8 cellular contexts compared by ENCODE assay signal in genomic region chr16:30950516-30951073, GRCh38. TPM values are rescaled to one million over a fixed set of nuclear protein-coding genes. Genes with fewer than 3 reads are reported as not detected.
DNase-seq lines count a peak whose midpoint lies in the region; ATAC-seq, FAIRE-seq and TF ChIP-seq lines count a peak whose summit lies in the region.

No MANE protein-coding gene starts in this region.

- peak overlapping the region; percentile 78 for H3K27ac Mint-ChIP-seq in progenitor cell of endocrine pancreas

- H4K20me1 ChIP-seq in DND-41 (ENCODE audit: insufficient read depth, low read length) = no peaks in the 10 kb centered on the region

- no peak overlapping the region for H2AFZ ChIP-seq in DND-41 (ENCODE audit: low read depth, low read length)

- H3K4me2 ChIP-seq in DND-41 (ENCODE audit: insufficient read depth, low read length) = no peak overlapping the region

- H3K4me3 Mint-ChIP-seq in progenitor cell of endocrine pancreas (ENCODE audit: low read depth) = peak overlapping the region; percentile 78

- no peaks in the 10 kb centered on the region for H3K9me3 Mint-ChIP-seq in progenitor cell of endocrine pancreas (ENCODE audit: low read depth)

- ATAC-seq in DND-41 (ENCODE audit: insufficient read depth, low read depth) = no peak; the same call in 2 of the 3 replicates

- peaks cover 3% of the 10 kb centered on the region for H3K36me3 Mint-ChIP-seq in progenitor cell of endocrine pancreas (ENCODE audit: insufficient read depth)

- no peak for TF ChIP-seq CTCF in DND-41 (IDR thresholded peaks at IDR 0.05; ENCODE audit: borderline replicate concordance, extremely low read depth, low read length, poor library complexity, severe bottlenecking)
- TF ChIP-seq CTCF in Peyer's patch (IDR thresholded peaks at IDR 0.05) = no peak
- TF ChIP-seq CTCF in epithelial cell of proximal tubule (conservative IDR thresholded peaks at IDR 0.05; ENCODE audit: low read depth, low read length) = no peak
- no peak for TF ChIP-seq CTCF in progenitor cell of endocrine pancreas (IDR thresholded peaks at IDR 0.05; ENCODE audit: unreplicated experiment)

- H3K27ac ChIP-seq in DND-41 (ENCODE audit: low read length) (peak overlapping the region; percentile 70), Peyer's patch (peak overlapping the region; percentile 71 to 98 (median 93))

- H3K9me3 ChIP-seq in DND-41 (ENCODE audit: insufficient read depth, low read length, severe bottlenecking) = no peaks in the 10 kb centered on the region
- H3K9me3 ChIP-seq in Peyer's patch = no peaks in the 10 kb centered on the region

- H3K4me3 ChIP-seq in DND-41 (ENCODE audit: low read depth in 1 of 2, low read length in 2 of 2) (no peak overlapping the region), Peyer's patch (peak overlapping the region; percentile 58 to 98 (median 96)), epithelial cell of proximal tubule (ENCODE audit: low read depth, low read length) (peak overlapping the region; percentile 95)

- H3K9ac ChIP-seq in DND-41 (ENCODE audit: low read depth, low read length) = no peak overlapping the region

- no peaks in the 10 kb centered on the region for H3K79me2 ChIP-seq in DND-41 (ENCODE audit: insufficient read depth, low read length)

- DNase-seq in DND-41 (no peak), Peyer's patch (no peak), epithelial cell of proximal tubule (ENCODE audit: low read depth) (no peak), progenitor cell of endocrine pancreas (ENCODE audit: low spot score, unreplicated experiment) (no peak), NCI-H1092 treated with DMSO at 0.1 percent for 48 hours (lab: John Stamatoyannopoulos, UW) (no peak), frontal cortex (ENCODE audit: low spot score in 2 of 2) (no peak), CD1c-positive myeloid dendritic cell (ENCODE audit: extremely low spot score) (no peak)
- no peak for DNase-seq in activated CD4-positive, alpha-beta T cell treated with anti-CD3 and anti-CD28 coated beads for 48 hours

- no peaks in the 10 kb centered on the region for H3K27me3 ChIP-seq in DND-41 (ENCODE audit: insufficient read depth, low read length, poor library complexity)
- H3K27me3 ChIP-seq in Peyer's patch = no peaks in the 10 kb centered on the region

- peaks cover 16% of the 10 kb centered on the region for H3K4me1 Mint-ChIP-seq in progenitor cell of endocrine pancreas (ENCODE audit: low read depth)

- H3K4me1 ChIP-seq in DND-41 (ENCODE audit: insufficient read depth, low read length) = peaks cover 18% of the 10 kb centered on the region
- peaks cover 2 to 37% (median 7%) of the 10 kb centered on the region in 4 donors for H3K4me1 ChIP-seq in Peyer's patch

- no peak for TF ChIP-seq POLR2A in Peyer's patch (IDR thresholded peaks at IDR 0.05)

- H3K27me3 Mint-ChIP-seq in progenitor cell of endocrine pancreas = no peaks in the 10 kb centered on the region

- H3K36me3 ChIP-seq in DND-41 (ENCODE audit: insufficient read depth, low read length) = peaks cover 25% of the 10 kb centered on the region
- H3K36me3 ChIP-seq in Peyer's patch = no peaks in the 10 kb centered on the region

- no peak for FAIRE-seq in frontal cortex (lab: Jason Lieb, UNC)

RNA-seq across cellular contexts. Expression of gene ORAI3, which starts 1.7 kb away (rescaled TPM):
- total RNA-seq in Peyer's patch = 10 to 100 TPM; 10.7 to 25.0 (median 20.3) TPM
- total RNA-seq in epithelial cell of proximal tubule = 10.4 and 37.6 TPM in 2 replicates
- total RNA-seq in progenitor cell of endocrine pancreas = 19.1 and 19.5 TPM in 2 replicates
- 4.1 TPM for total RNA-seq in frontal cortex

RNA-seq across cellular contexts. Expression of gene SETD1A, which starts 7.0 kb away (rescaled TPM):
- total RNA-seq in Peyer's patch (10 to 100 TPM in 3 of 4 donors, 1 to 10 TPM in 1; 10.0 to 22.0 (median 16.5) TPM), epithelial cell of proximal tubule (4.7 and 5.5 TPM in 2 replicates), progenitor cell of endocrine pancreas (25.4 and 27.7 TPM in 2 replicates), frontal cortex (1.6 TPM)

RNA-seq across cellular contexts. Expression of gene FBXL19, which starts 27.2 kb away (rescaled TPM):
- total RNA-seq in Peyer's patch (10 to 100 TPM; 25.0 to 51.2 (median 47.9) TPM), epithelial cell of proximal tubule (35.6 and 65.3 TPM in 2 replicates), progenitor cell of endocrine pancreas (65.6 and 66.8 TPM in 2 replicates), frontal cortex (66.4 TPM)

RNA-seq across cellular contexts. Expression of gene HSD3B7, which starts 34.4 kb away (rescaled TPM):
- 10 to 100 TPM; 38.8 to 59.1 (median 52.2) TPM for total RNA-seq in Peyer's patch
- 22.9 and 24.2 TPM in 2 replicates for total RNA-seq in epithelial cell of proximal tubule
- 4.6 and 5.5 TPM in 2 replicates for total RNA-seq in progenitor cell of endocrine pancreas
- 2.0 TPM for total RNA-seq in frontal cortex

RNA-seq across cellular contexts. Expression of gene CTF1, which starts 54.2 kb away (rescaled TPM):
- total RNA-seq in Peyer's patch = 1 to 10 TPM in 1 of 4 donors, not detected in 3; 1.2 TPM
- total RNA-seq in epithelial cell of proximal tubule = 0.87 and 4.3 TPM in 2 replicates
- total RNA-seq in progenitor cell of endocrine pancreas = 4.5 and 5.1 TPM in 2 replicates
- total RNA-seq in frontal cortex = 0.41 TPM

Comparison
In these comparisons a context has a peak if more than half of its experiments do, and no peak if none do; other contexts are left out.
1. H3K4me3 ChIP-seq: peak in Peyer's patch (4 of 4) and epithelial cell of proximal tubule (single experiment); none in DND-41 (0 of 2).